27 cellular contexts compared by ENCODE assay signal in the genomic region with DNA sequence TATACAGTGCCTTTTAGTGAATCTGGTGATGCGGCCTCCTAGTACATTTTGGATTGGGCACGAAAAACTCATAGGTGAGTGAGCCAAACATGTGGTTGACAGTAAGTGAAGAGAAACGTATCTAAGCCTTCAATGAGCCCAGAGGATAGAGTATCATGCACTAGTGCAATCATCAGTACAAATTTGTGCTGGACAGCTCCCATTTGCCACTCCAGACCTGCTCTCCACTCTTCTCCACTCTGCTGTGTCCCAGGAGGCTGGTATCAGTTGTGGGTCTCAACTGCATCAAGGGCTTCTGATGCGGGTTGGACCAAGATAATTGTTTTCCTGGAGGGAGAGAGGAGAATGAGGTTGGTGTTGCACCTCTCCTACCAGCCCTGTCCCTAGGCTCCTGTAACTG. TPM values are rescaled to one million over a fixed set of nuclear protein-coding genes. Genes with fewer than 3 reads are reported as not detected.
A peak's percentile ranks its signal among the peaks of the same experiment; 100 is the strongest.
DNase-seq lines count a peak whose midpoint lies in the region; ATAC-seq and TF ChIP-seq lines count a peak whose summit lies in the region.
"Had no signal": no experiment of that assay in that cellular context is flagged by ENCODE, and none has a peak within 500 bp of the region (broad histone marks: within the 10 kb centered on the region; RNA-seq: fewer than 3 reads in every experiment).

No MANE protein-coding gene starts in this region.

- CTCF ChIA-PET in SK-N-SH (lab: Yijun Ruan, JAX): interaction anchor here (1.0 to 1.2 kb wide), 2 partner anchors 14 to 85 kb away, joined by 3 to 4 read pairs; no protein-coding TSS in a partner anchor
- CTCF ChIA-PET in activated CD4-positive, alpha-beta memory T cell treated with anti-CD3 and anti-CD28 coated beads, Interleukin-2, amount 10 ng/mL, durations not matched to agents 7 days and 5 days (lab: Charles Lee): no interaction called here

- no peak for TF ChIP-seq RAD21 in SK-N-SH (IDR thresholded peaks at IDR 0.05; ENCODE audit: low read length)

- no peak overlapping the region for H3K4me2 ChIP-seq in GM23248 (ENCODE audit: unreplicated experiment)
- no peak overlapping the region for H3K4me2 ChIP-seq in SK-N-SH
- H3K4me2 ChIP-seq: BLaER1 had no signal

- in situ Hi-C loops in GM23248 (cut with MboI): no loop called here

- H3K4me3 ChIP-seq in GM23248: no peak overlapping the region
- H3K4me3 ChIP-seq in SK-N-SH (ENCODE audit: low read depth in 2 of 2, low read length in 1 of 2): no peak overlapping the region
- no peak overlapping the region for H3K4me3 ChIP-seq in epithelial cell of esophagus (ENCODE audit: low read length)
- H3K4me3 ChIP-seq: BLaER1, dorsolateral prefrontal cortex, skin epidermis, thoracic aorta had no signal

- H3K4me1 ChIP-seq in GM23248 (ENCODE audit: insufficient read depth) (no peaks in the 10 kb centered on the region), SK-N-SH (ENCODE audit: control insufficient read depth in 1 of 2, insufficient read depth in 2 of 2, low read depth in 1 of 2, low read length in 1 of 2) (no peaks in the 10 kb centered on the region; a peak in 1 of 4 replicates)

- no peak for ATAC-seq in HG03521 (IDR thresholded peaks at IDR 0.05; ENCODE audit: unreplicated experiment)
- ATAC-seq: activated CD4-positive, CD25-positive, alpha-beta regulatory T cell treated with anti-CD3 and anti-CD28 coated beads, Interleukin-2, amount 50 U/mL, for 24 hours had no signal

- H3K27me3 ChIP-seq in GM23248 (replicated peaks; ENCODE audit: insufficient read depth) (peaks cover 15% of the 10 kb centered on the region; the same call in 1 of the 2 replicates), SK-N-SH (ENCODE audit: insufficient read depth) (no peaks in the 10 kb centered on the region)

- POLR2A ChIA-PET in SK-N-SH (lab: Yijun Ruan, JAX): no interaction called here
- POLR2A ChIA-PET in activated CD4-positive, alpha-beta memory T cell treated with anti-CD3 and anti-CD28 coated beads, Interleukin-2, amount 10 ng/mL, durations not matched to agents 7 days and 5 days (lab: Charles Lee): no interaction called here

- H4K20me1 ChIP-seq in GM23248 (ENCODE audit: insufficient read depth) (no peaks in the 10 kb centered on the region), SK-N-SH (ENCODE audit: insufficient read depth) (no peaks in the 10 kb centered on the region)
- H4K20me1 ChIP-seq: BLaER1 had no signal

- no peaks in the 10 kb centered on the region for H3K36me3 Mint-ChIP-seq in osteocyte (ENCODE audit: unreplicated experiment)
- H3K36me3 Mint-ChIP-seq in activated CD4-positive, alpha-beta memory T cell treated with anti-CD3 and anti-CD28 coated beads, Interleukin-2, amount 10 ng/mL, durations not matched to agents 7 days and 5 days (ENCODE audit: low read depth): no peaks in the 10 kb centered on the region
- H3K36me3 Mint-ChIP-seq: activated CD4-positive, alpha-beta memory T cell treated with anti-CD3 and anti-CD28 coated beads for 36 hours; activated naive CD8-positive, alpha-beta T cell; natural killer cell treated with Interleukin-12 subunit alpha and Interleukin-12 subunit beta and Interleukin-15 and Interleukin-18, amount 100 ng/mL, for 72 hours had no signal

- H3K27ac Mint-ChIP-seq in osteocyte (ENCODE audit: unreplicated experiment): no peak overlapping the region
- H3K27ac Mint-ChIP-seq in activated CD4-positive, alpha-beta memory T cell treated with anti-CD3 and anti-CD28 coated beads, Interleukin-2, amount 10 ng/mL, durations not matched to agents 7 days and 5 days: no peak overlapping the region
- H3K27ac Mint-ChIP-seq: activated CD4-positive, alpha-beta memory T cell treated with anti-CD3 and anti-CD28 coated beads for 36 hours; activated naive CD8-positive, alpha-beta T cell; activated T-helper 2 cell treated with anti-CD3 and anti-CD28 coated beads, Interferon-gamma antibody, Interleukin-2, Interleukin-4, amounts not matched to agents 10 μg/mL and 5 μg/mL and 100 μg/mL, durations not matched to agents 14 hours and 24 hours and 36 hours; natural killer cell treated with Interleukin-12 subunit alpha and Interleukin-12 subunit beta and Interleukin-15 and Interleukin-18, amount 100 ng/mL, for 72 hours; stimulated activated naive CD8-positive, alpha-beta T cell treated with anti-CD3 and anti-CD28 coated beads, Interleukin-15, Interleukin-2, amounts not matched to agents 100 ng/mL and 50 ng/mL, for 24 hours had no signal

- WGBS in GM23248 (ENCODE audit: low coverage in 1 of 2, low lambda C conversion rate in 2 of 2, missing lambda C conversion rate in 2 of 2), 2 experiments: 37 to 38% methylated on average over 4 of the region's 4 CpGs
- 46% methylated on average over 4 of the region's 4 CpGs for WGBS in SK-N-SH (ENCODE audit: low lambda C conversion rate)

- H3K27me3 Mint-ChIP-seq in osteocyte (ENCODE audit: unreplicated experiment): peaks cover 83% of the 10 kb centered on the region
- peaks cover 41% of the 10 kb centered on the region for H3K27me3 Mint-ChIP-seq in activated CD4-positive, alpha-beta memory T cell treated with anti-CD3 and anti-CD28 coated beads, Interleukin-2, amount 10 ng/mL, durations not matched to agents 7 days and 5 days

- H2AFZ ChIP-seq in GM23248: no peak overlapping the region
- H2AFZ ChIP-seq in SK-N-SH (ENCODE audit: low read depth): no peak overlapping the region

- H3K9me2 ChIP-seq in GM23248 (ENCODE audit: insufficient read depth): no peaks in the 10 kb centered on the region
- no peaks in the 10 kb centered on the region for H3K9me2 ChIP-seq in SK-N-SH

- H3K9me3 ChIP-seq in GM23248 (ENCODE audit: low read depth) (no peaks in the 10 kb centered on the region), SK-N-SH (no peaks in the 10 kb centered on the region)
- H3K9me3 ChIP-seq: thoracic aorta had no signal

- H3K4me1 Mint-ChIP-seq in osteocyte (ENCODE audit: unreplicated experiment): no peaks in the 10 kb centered on the region
- no peaks in the 10 kb centered on the region for H3K4me1 Mint-ChIP-seq in activated CD4-positive, alpha-beta memory T cell treated with anti-CD3 and anti-CD28 coated beads, Interleukin-2, amount 10 ng/mL, durations not matched to agents 7 days and 5 days

- H3K36me3 ChIP-seq in GM23248 (ENCODE audit: low read depth) (no peaks in the 10 kb centered on the region), SK-N-SH (replicated peaks in 1 of 2; ENCODE audit: control insufficient read depth in 1 of 2, insufficient read depth in 2 of 2, low read length in 1 of 2) (no peaks in the 10 kb centered on the region)
- H3K36me3 ChIP-seq: BLaER1, thoracic aorta had no signal

- no peaks in the 10 kb centered on the region for H3F3A ChIP-seq in GM23248 (ENCODE audit: insufficient read depth)
- no peaks in the 10 kb centered on the region for H3F3A ChIP-seq in SK-N-SH (replicated peaks; ENCODE audit: insufficient read depth)

- DNase-seq in GM23248: peak; percentile 11
- DNase-seq in SK-N-SH: no peak
- DNase-seq in epithelial cell of esophagus (ENCODE audit: low read depth): peak; percentile 19
- DNase-seq in osteocyte (ENCODE audit: extremely low spot score, unreplicated experiment): peak; percentile 34
- no peak for DNase-seq in activated CD4-positive, alpha-beta memory T cell treated with anti-CD3 and anti-CD28 coated beads, Interleukin-2, amount 10 ng/mL, durations not matched to agents 7 days and 5 days
- DNase-seq in MV-4-11 (lab: John Stamatoyannopoulos, UW): no peak
- DNase-seq: activated CD4-positive, alpha-beta memory T cell treated with anti-CD3 and anti-CD28 coated beads for 36 hours; caudate nucleus; DMS53; dorsolateral prefrontal cortex; GF-D8; HCEC 1CT; NCI-H1694 treated with DMSO at 0.1 percent for 48 hours; NCI-H2171; NCI-H524 treated with DMSO at 0.1 percent for 48 hours had no signal

- H3K9me3 Mint-ChIP-seq in osteocyte (ENCODE audit: unreplicated experiment): no peaks in the 10 kb centered on the region
- no peaks in the 10 kb centered on the region for H3K9me3 Mint-ChIP-seq in activated CD4-positive, alpha-beta memory T cell treated with anti-CD3 and anti-CD28 coated beads, Interleukin-2, amount 10 ng/mL, durations not matched to agents 7 days and 5 days
- H3K9me3 Mint-ChIP-seq: activated CD4-positive, alpha-beta memory T cell treated with anti-CD3 and anti-CD28 coated beads for 36 hours; activated T-helper 2 cell treated with anti-CD3 and anti-CD28 coated beads, Interferon-gamma antibody, Interleukin-2, Interleukin-4, amounts not matched to agents 10 μg/mL and 5 μg/mL and 100 μg/mL, durations not matched to agents 14 hours and 24 hours and 36 hours; natural killer cell treated with Interleukin-12 subunit alpha and Interleukin-12 subunit beta and Interleukin-15 and Interleukin-18, amount 100 ng/mL, for 72 hours; stimulated activated naive CD8-positive, alpha-beta T cell treated with anti-CD3 and anti-CD28 coated beads, Interleukin-15, Interleukin-2, amounts not matched to agents 100 ng/mL and 50 ng/mL, for 24 hours had no signal

- no peak for TF ChIP-seq CTCF in SK-N-SH (IDR thresholded peaks at IDR 0.05)
- no peak for TF ChIP-seq CTCF in epithelial cell of esophagus (IDR thresholded peaks at IDR 0.05; ENCODE audit: insufficient read depth, low read depth, low read length, missing control alignments)
- TF ChIP-seq CTCF in osteocyte (IDR thresholded peaks at IDR 0.05): no peak

- TF ChIP-seq EP300 in SK-N-SH (IDR thresholded peaks at IDR 0.05; ENCODE audit: borderline replicate concordance in 1 of 2, low read depth in 1 of 2, low read length in 1 of 2): no peak

- no peak overlapping the region for H3K4me3 Mint-ChIP-seq in osteocyte (ENCODE audit: unreplicated experiment)
- H3K4me3 Mint-ChIP-seq in activated CD4-positive, alpha-beta memory T cell treated with anti-CD3 and anti-CD28 coated beads, Interleukin-2, amount 10 ng/mL, durations not matched to agents 7 days and 5 days: no peak overlapping the region
- H3K4me3 Mint-ChIP-seq: activated CD4-positive, alpha-beta memory T cell treated with anti-CD3 and anti-CD28 coated beads for 36 hours; activated naive CD8-positive, alpha-beta T cell; natural killer cell treated with Interleukin-12 subunit alpha and Interleukin-12 subunit beta and Interleukin-15 and Interleukin-18, amount 100 ng/mL, for 72 hours; stimulated activated naive CD8-positive, alpha-beta T cell treated with anti-CD3 and anti-CD28 coated beads, Interleukin-15, Interleukin-2, amounts not matched to agents 100 ng/mL and 50 ng/mL, for 24 hours had no signal

- H3K79me2 ChIP-seq in GM23248 (ENCODE audit: insufficient read depth) (no peaks in the 10 kb centered on the region), SK-N-SH (ENCODE audit: insufficient read depth) (no peaks in the 10 kb centered on the region)

- no peak overlapping the region for H3K9ac ChIP-seq in GM23248
- H3K9ac ChIP-seq in SK-N-SH: no peak overlapping the region
- H3K9ac ChIP-seq: BLaER1 had no signal

- H3K27ac ChIP-seq in GM23248: no peak overlapping the region
- no peak overlapping the region for H3K27ac ChIP-seq in SK-N-SH (ENCODE audit: low read depth in 2 of 2, low read length in 1 of 2)
- H3K27ac ChIP-seq: BLaER1, dorsolateral prefrontal cortex, skin epidermis, thoracic aorta had no signal

RNA-seq across cellular contexts. Expression of a gene that starts 9.1 kb away (rescaled TPM):
- total RNA-seq in GM23248 (2014; rRNA removed; shearing (Covaris generic)): not detected in 2 replicates
- not detected in 2 replicates for polyA plus RNA-seq in GM23248 (2016; fragmentation: Nextera tagmentation; extraction: Ambion mirVana)
- polyA plus RNA-seq in SK-N-SH (2012; rRNA removed): 0.10 TPM in 1 of 2 replicates, not detected in the other
- polyA plus RNA-seq in SK-N-SH (2012; cell fraction: cytosol; rRNA removed): 0.03 TPM in 1 of 2 replicates, not detected in the other
- polyA plus RNA-seq in SK-N-SH (2012; cell fraction: nucleus; rRNA removed): 0.02 and 0.06 TPM in 2 replicates
- 0.18 and 0.48 TPM in 2 replicates for total RNA-seq in osteocyte
- total RNA-seq in activated CD4-positive, alpha-beta memory T cell treated with anti-CD3 and anti-CD28 coated beads, Interleukin-2, amount 10 ng/mL, durations not matched to agents 7 days and 5 days: not detected
- total RNA-seq: activated T-helper 2 cell treated with anti-CD3 and anti-CD28 coated beads, Interferon-gamma antibody, Interleukin-2, Interleukin-4, amounts not matched to agents 10 μg/mL and 5 μg/mL and 100 μg/mL, durations not matched to agents 14 hours and 24 hours and 36 hours; endothelial cell of umbilical vein; mononuclear cell; thoracic aorta had no signal
- polyA plus RNA-seq: aorta had no signal

Comparison
In these comparisons a context has a peak if more than half of its experiments do, and no peak if none do; other contexts are left out.
1. DNase-seq: peak in GM23248 (single experiment), epithelial cell of esophagus (single experiment) and osteocyte (single experiment); none in SK-N-SH (single experiment), activated CD4-positive, alpha-beta memory T cell treated with anti-CD3 and anti-CD28 coated beads, Interleukin-2, amount 10 ng/mL, durations not matched to agents 7 days and 5 days (single experiment) and MV-4-11 (single experiment).